ENCODE assay signal across 14 cellular contexts in the genomic region with DNA sequence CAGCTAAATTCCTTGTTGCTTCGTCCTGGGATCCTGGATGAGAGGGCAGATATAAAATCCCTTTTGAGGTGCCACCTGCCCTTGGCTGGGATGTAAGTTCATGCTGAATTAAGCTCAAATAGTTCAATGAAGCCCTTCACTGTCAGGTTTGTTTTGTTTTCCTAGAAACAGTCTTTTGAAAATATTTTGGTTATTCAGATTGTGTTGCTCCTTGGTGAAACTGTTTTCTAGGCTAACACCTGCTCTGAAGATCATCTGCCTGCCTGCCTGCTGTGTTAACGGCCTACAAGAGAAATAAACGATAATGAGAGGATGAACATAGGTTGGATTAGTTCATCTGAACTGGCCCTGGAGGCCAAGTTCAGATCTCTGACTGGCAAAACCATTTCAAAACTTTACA.
A peak's percentile ranks its signal among the peaks of the same experiment; 100 is the strongest.
DNase-seq lines count a peak whose midpoint lies in the region; ATAC-seq, FAIRE-seq and TF ChIP-seq lines count a peak whose summit lies in the region.
"Had no signal": no experiment of that assay in that cellular context is flagged by ENCODE, and none has a peak within 500 bp of the region (broad histone marks: within the 10 kb centered on the region; RNA-seq: fewer than 3 reads in every experiment).

No MANE protein-coding gene starts in this region.

- peaks cover 37% of the 10 kb centered on the region for H3K4me1 Mint-ChIP-seq in WTC11
- H3K4me1 Mint-ChIP-seq in glutamatergic neuron (ENCODE audit: low read depth, unreplicated experiment), result peaks cover 5% of the 10 kb centered on the region

- BruUV-seq in OCI-LY7 (replicated peaks; lab: Mats Ljungman, UMichigan), result no TSS peak

- H3K9me2 ChIP-seq in OCI-LY7 (ENCODE audit: insufficient read depth, low read length), result no peaks in the 10 kb centered on the region

- H3K9me3 Mint-ChIP-seq in WTC11 (peaks cover 7% of the 10 kb centered on the region), glutamatergic neuron (ENCODE audit: unreplicated experiment) (peaks cover 2% of the 10 kb centered on the region)

- intact Hi-C loops in OCI-LY7 (cut with micrococcal nuclease; ENCODE audit: unreplicated experiment), result no loop called here

- no peak overlapping the region for H3K4me2 ChIP-seq in OCI-LY7 (ENCODE audit: low read length)

- FAIRE-seq in HTR-8/SVneo (lab: Jason Lieb, UNC), result no peak
- FAIRE-seq: A204.1 had no signal

- DNase-seq in NCI-H748 (lab: John Stamatoyannopoulos, UW; ENCODE audit: unreplicated experiment) (peak; percentile 49), NCI-H748 treated with DMSO at 0.1 percent for 48 hours (lab: John Stamatoyannopoulos, UW) (no peak), NCI-H146 treated with DMSO at 0.1 percent for 48 hours (lab: John Stamatoyannopoulos, UW; ENCODE audit: unreplicated experiment) (peak; percentile 20), WTC11 (ENCODE audit: low spot score) (no peak), retina (peak; percentile 17), OCI-LY7 (ENCODE audit: low spot score) (no peak), glutamatergic neuron (no peak), HTR-8/SVneo (ENCODE audit: insufficient read length, low spot score) (no peak)
- DNase-seq: DMS153, Kasumi-1, NCI-H187, NCI-H524 treated with DMSO at 0.1 percent for 48 hours had no signal

- H3K27ac Mint-ChIP-seq in WTC11 (peak overlapping the region; percentile 38), glutamatergic neuron (ENCODE audit: unreplicated experiment) (no peak overlapping the region)

- TF ChIP-seq CTCF in WTC11 (IDR thresholded peaks at IDR 0.05) (no peak), OCI-LY7 (conservative IDR thresholded peaks at IDR 0.05; ENCODE audit: low read length) (no peak), glutamatergic neuron (IDR thresholded peaks at IDR 0.05; ENCODE audit: partially characterized antibody, unreplicated experiment) (no peak)

- no peak overlapping the region for H2AFZ ChIP-seq in OCI-LY7 (ENCODE audit: low read length)

- no peaks in the 10 kb centered on the region for H3K9me3 ChIP-seq in OCI-LY7 (ENCODE audit: low read length)

- H3K36me3 Mint-ChIP-seq in WTC11 (peaks cover 13% of the 10 kb centered on the region), glutamatergic neuron (ENCODE audit: unreplicated experiment) (peaks cover 3% of the 10 kb centered on the region)

- no peaks in the 10 kb centered on the region for H3K27me3 Mint-ChIP-seq in WTC11 (ENCODE audit: low read depth)
- peaks cover 2% of the 10 kb centered on the region for H3K27me3 Mint-ChIP-seq in glutamatergic neuron (ENCODE audit: unreplicated experiment)

- H3K4me3 ChIP-seq in OCI-LY7 (ENCODE audit: low read depth, low read length, poor library complexity, severe bottlenecking), result no peak overlapping the region

- peaks cover 42% of the 10 kb centered on the region for H3K36me3 ChIP-seq in OCI-LY7 (ENCODE audit: insufficient read depth, low read length)

- no peak for ATAC-seq in WTC11

- CTCF ChIA-PET in WTC11 (lab: Charles Lee), result no interaction called here
- CTCF ChIA-PET in OCI-LY7 (lab: Charles Lee; ENCODE audit: unreplicated experiment), result no interaction called here

- no peaks in the 10 kb centered on the region for H4K20me1 ChIP-seq in OCI-LY7 (ENCODE audit: insufficient read depth, low read length)

- H3K27ac ChIP-seq in OCI-LY7 (ENCODE audit: low read depth, low read length, poor library complexity, severe bottlenecking), result no peak overlapping the region
- H3K27ac ChIP-seq: C4-2B had no signal

- no peaks in the 10 kb centered on the region for H3K4me1 ChIP-seq in OCI-LY7 (ENCODE audit: insufficient read depth, low read length, poor library complexity, severe bottlenecking)

- POLR2A ChIA-PET in WTC11 (lab: Charles Lee) (no interaction called here), OCI-LY7 (lab: Charles Lee) (no interaction called here)

- peaks cover 42% of the 10 kb centered on the region for H3K79me2 ChIP-seq in OCI-LY7 (ENCODE audit: insufficient read depth, low read depth, low read length)

- H3K4me3 Mint-ChIP-seq in WTC11 (no peak overlapping the region), glutamatergic neuron (ENCODE audit: unreplicated experiment) (no peak overlapping the region)

TF ChIP-seq in WTC11, 78 proteins besides CTCF, POLR2A, EP300 and RAD21 (continues in another document):
- no peak for TF ChIP-seq JAZF1 (CRISPR knock-in tag; IDR thresholded peaks at IDR 0.05)
- no peak for TF ChIP-seq ETV6 (CRISPR knock-in tag; IDR thresholded peaks at IDR 0.05)
- no peak for TF ChIP-seq RORB (CRISPR knock-in tag; IDR thresholded peaks at IDR 0.05)
- no peak for TF ChIP-seq ERG (CRISPR knock-in tag; IDR thresholded peaks at IDR 0.05)
- TF ChIP-seq NR2C2 (CRISPR knock-in tag; IDR thresholded peaks at IDR 0.05), result no peak
- TF ChIP-seq, protein P1, sequence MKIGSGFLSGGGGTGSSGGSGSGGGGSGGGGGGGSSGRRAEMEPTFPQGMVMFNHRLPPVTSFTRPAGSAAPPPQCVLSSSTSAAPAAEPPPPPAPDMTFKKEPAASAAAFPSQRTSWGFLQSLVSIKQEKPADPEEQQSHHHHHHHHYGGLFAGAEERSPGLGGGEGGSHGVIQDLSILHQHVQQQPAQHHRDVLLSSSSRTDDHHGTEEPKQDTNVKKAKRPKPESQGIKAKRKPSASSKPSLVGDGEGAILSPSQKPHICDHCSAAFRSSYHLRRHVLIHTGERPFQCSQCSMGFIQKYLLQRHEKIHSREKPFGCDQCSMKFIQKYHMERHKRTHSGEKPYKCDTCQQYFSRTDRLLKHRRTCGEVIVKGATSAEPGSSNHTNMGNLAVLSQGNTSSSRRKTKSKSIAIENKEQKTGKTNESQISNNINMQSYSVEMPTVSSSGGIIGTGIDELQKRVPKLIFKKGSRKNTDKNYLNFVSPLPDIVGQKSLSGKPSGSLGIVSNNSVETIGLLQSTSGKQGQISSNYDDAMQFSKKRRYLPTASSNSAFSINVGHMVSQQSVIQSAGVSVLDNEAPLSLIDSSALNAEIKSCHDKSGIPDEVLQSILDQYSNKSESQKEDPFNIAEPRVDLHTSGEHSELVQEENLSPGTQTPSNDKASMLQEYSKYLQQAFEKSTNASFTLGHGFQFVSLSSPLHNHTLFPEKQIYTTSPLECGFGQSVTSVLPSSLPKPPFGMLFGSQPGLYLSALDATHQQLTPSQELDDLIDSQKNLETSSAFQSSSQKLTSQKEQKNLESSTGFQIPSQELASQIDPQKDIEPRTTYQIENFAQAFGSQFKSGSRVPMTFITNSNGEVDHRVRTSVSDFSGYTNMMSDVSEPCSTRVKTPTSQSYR (CRISPR knock-in tag; IDR thresholded peaks at IDR 0.05), result no peak
- TF ChIP-seq, protein P2, sequence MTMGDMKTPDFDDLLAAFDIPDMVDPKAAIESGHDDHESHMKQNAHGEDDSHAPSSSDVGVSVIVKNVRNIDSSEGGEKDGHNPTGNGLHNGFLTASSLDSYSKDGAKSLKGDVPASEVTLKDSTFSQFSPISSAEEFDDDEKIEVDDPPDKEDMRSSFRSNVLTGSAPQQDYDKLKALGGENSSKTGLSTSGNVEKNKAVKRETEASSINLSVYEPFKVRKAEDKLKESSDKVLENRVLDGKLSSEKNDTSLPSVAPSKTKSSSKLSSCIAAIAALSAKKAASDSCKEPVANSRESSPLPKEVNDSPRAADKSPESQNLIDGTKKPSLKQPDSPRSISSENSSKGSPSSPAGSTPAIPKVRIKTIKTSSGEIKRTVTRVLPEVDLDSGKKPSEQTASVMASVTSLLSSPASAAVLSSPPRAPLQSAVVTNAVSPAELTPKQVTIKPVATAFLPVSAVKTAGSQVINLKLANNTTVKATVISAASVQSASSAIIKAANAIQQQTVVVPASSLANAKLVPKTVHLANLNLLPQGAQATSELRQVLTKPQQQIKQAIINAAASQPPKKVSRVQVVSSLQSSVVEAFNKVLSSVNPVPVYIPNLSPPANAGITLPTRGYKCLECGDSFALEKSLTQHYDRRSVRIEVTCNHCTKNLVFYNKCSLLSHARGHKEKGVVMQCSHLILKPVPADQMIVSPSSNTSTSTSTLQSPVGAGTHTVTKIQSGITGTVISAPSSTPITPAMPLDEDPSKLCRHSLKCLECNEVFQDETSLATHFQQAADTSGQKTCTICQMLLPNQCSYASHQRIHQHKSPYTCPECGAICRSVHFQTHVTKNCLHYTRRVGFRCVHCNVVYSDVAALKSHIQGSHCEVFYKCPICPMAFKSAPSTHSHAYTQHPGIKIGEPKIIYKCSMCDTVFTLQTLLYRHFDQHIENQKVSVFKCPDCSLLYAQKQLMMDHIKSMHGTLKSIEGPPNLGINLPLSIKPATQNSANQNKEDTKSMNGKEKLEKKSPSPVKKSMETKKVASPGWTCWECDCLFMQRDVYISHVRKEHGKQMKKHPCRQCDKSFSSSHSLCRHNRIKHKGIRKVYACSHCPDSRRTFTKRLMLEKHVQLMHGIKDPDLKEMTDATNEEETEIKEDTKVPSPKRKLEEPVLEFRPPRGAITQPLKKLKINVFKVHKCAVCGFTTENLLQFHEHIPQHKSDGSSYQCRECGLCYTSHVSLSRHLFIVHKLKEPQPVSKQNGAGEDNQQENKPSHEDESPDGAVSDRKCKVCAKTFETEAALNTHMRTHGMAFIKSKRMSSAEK (CRISPR knock-in tag; IDR thresholded peaks at IDR 0.05; ENCODE audit: borderline replicate concordance), result no peak
- no peak for TF ChIP-seq NFATC4 (CRISPR knock-in tag; IDR thresholded peaks at IDR 0.05)
- TF ChIP-seq ZNF317 (CRISPR knock-in tag; IDR thresholded peaks at IDR 0.05; ENCODE audit: borderline replicate concordance, low read depth), result no peak
- TF ChIP-seq ZSCAN18 (CRISPR knock-in tag; IDR thresholded peaks at IDR 0.05), result no peak
- TF ChIP-seq TEAD4 (CRISPR knock-in tag; IDR thresholded peaks at IDR 0.05), result no peak

Comparison
In these comparisons a context has a peak if more than half of its experiments do, and no peak if none do; other contexts are left out.
1. DNase-seq: peak in NCI-H748 (single experiment), NCI-H146 treated with DMSO at 0.1 percent for 48 hours (single experiment) and retina (single experiment); none in NCI-H748 treated with DMSO at 0.1 percent for 48 hours (single experiment), WTC11 (single experiment), OCI-LY7 (single experiment), glutamatergic neuron (single experiment) and HTR-8/SVneo (single experiment).